In genomic region chr19:45715139-45715538, GRCh38 we compare ENCODE assay signal across 14 cellular contexts. TPM values are rescaled to one million over a fixed set of nuclear protein-coding genes. Genes with fewer than 3 reads are reported as not detected.
DNase-seq lines count a peak whose midpoint lies in the region; ATAC-seq, FAIRE-seq and TF ChIP-seq lines count a peak whose summit lies in the region.
"Had no signal": no experiment of that assay in that cellular context is flagged by ENCODE, and none has a peak within 500 bp of the region (broad histone marks: within the 10 kb centered on the region; RNA-seq: fewer than 3 reads in every experiment).

No MANE protein-coding gene starts in this region.

- intact Hi-C loops in PC-9 (cut with micrococcal nuclease; ENCODE audit: unreplicated experiment): no loop called here
- intact Hi-C loops in upper lobe of right lung (cut with DNase I): no loop called here

- TF ChIP-seq EP300 in A549 (IDR thresholded peaks at IDR 0.05): no peak

- TF ChIP-seq CTCF in A549 (IDR thresholded peaks at IDR 0.05) (no peak), PC-9 (conservative IDR thresholded peaks at IDR 0.05) (no peak), upper lobe of right lung (IDR thresholded peaks at IDR 0.05) (no peak)

- 82% methylated on average over 3 of the region's 3 CpGs for WGBS in A549 (ENCODE audit: missing lambda C conversion rate)

- peaks cover 91% of the 10 kb centered on the region for H3K79me2 ChIP-seq in PC-9 (ENCODE audit: low read depth)

- CTCF ChIA-PET in A549 (lab: Yijun Ruan, JAX): interaction anchor here (0.9 to 12.7 kb wide), 9 partner anchors 8 to 158 kb away, joined by 3 to 160 read pairs (median 7); partner anchors contain the start of genes QPCTL, SIX5 and SNRPD2
- CTCF ChIA-PET in PC-9 (lab: Charles Lee): interaction anchor here (0.6 kb wide), 2 partner anchors 14 to 84 kb away, joined by 4 to 11 read pairs; no protein-coding TSS in a partner anchor

- no peak overlapping the region for H2AFZ ChIP-seq in PC-9
- H2AFZ ChIP-seq: hepatocyte had no signal

- H3K9me3 ChIP-seq in A549 (no peaks in the 10 kb centered on the region), PC-9 (ENCODE audit: insufficient read depth, low read depth) (no peaks in the 10 kb centered on the region), upper lobe of right lung (no peaks in the 10 kb centered on the region)
- H3K9me3 ChIP-seq: adrenal gland, esophagus squamous epithelium, left lung, SJSA1 had no signal

- no peak for TF ChIP-seq RAD21 in A549 (conservative IDR thresholded peaks at IDR 0.05 in 1 of 2, IDR thresholded peaks at IDR 0.05 in 1 of 2)

- H4K20me1 ChIP-seq in PC-9 (ENCODE audit: insufficient read depth): peaks cover 15% of the 10 kb centered on the region

- H3K27ac ChIP-seq in A549: peak overlapping the region in 1 of 2 experiments; percentile 14; a peak in 2 of 6 replicates
- H3K27ac ChIP-seq in PC-9: no peak overlapping the region
- no peak overlapping the region for H3K27ac ChIP-seq in upper lobe of right lung
- H3K27ac ChIP-seq: coronary artery, left lung, SJSA1 had no signal

- DNase-seq in A549 (ENCODE audit: low read depth in 1 of 2, low spot score in 1 of 2) (no peak), PC-9 (no peak), upper lobe of right lung (no peak), DMS153 (lab: John Stamatoyannopoulos, UW) (no peak)
- DNase-seq: activated CD8-positive, alpha-beta memory T cell treated with anti-CD3 and anti-CD28 coated beads, Interleukin-2, amount 50 U/mL, for 4 hours; adrenal gland; DMS53; esophagus squamous epithelium; left lung; NCI-H1048 had no signal

- H3K9me2 ChIP-seq in PC-9 (ENCODE audit: insufficient read depth): no peaks in the 10 kb centered on the region

- BruUV-seq in PC-9 (replicated peaks; lab: Mats Ljungman, UMichigan): no TSS peak

- H3K27me3 ChIP-seq in PC-9 (ENCODE audit: insufficient read depth, low read depth) (no peaks in the 10 kb centered on the region), upper lobe of right lung (no peaks in the 10 kb centered on the region)
- H3K27me3 ChIP-seq: adrenal gland, esophagus squamous epithelium, hepatocyte, left lung, SJSA1 had no signal

- no peak for FAIRE-seq in A549 (lab: Jason Lieb, UNC)

- peaks cover 8% of the 10 kb centered on the region; the same call in 1 of the 2 replicates for H3K36me3 ChIP-seq in PC-9 (ENCODE audit: low read depth)
- H3K36me3 ChIP-seq in upper lobe of right lung: peaks cover 17% of the 10 kb centered on the region

- ATAC-seq in A549 (no peak), upper lobe of right lung (no peak)
- ATAC-seq: left lung, sciatic nerve had no signal

- H3K4me1 ChIP-seq in A549: peaks cover 34% of the 10 kb centered on the region
- peaks cover 27% of the 10 kb centered on the region for H3K4me1 ChIP-seq in PC-9 (replicated peaks; ENCODE audit: insufficient read depth)
- H3K4me1 ChIP-seq in upper lobe of right lung: peaks cover 15% of the 10 kb centered on the region

- no peak for TF ChIP-seq POLR2A in A549 (IDR thresholded peaks at IDR 0.05; ENCODE audit: low read length)

- peaks cover 16% of the 10 kb centered on the region for H3F3A ChIP-seq in PC-9 (ENCODE audit: insufficient read depth, low read depth)

- H3K4me3 ChIP-seq in A549 (no peak overlapping the region), PC-9 (no peak overlapping the region; the same call in 1 of the 2 replicates), upper lobe of right lung (no peak overlapping the region)
- H3K4me3 ChIP-seq: adrenal gland, coronary artery, esophagus squamous epithelium, hepatocyte, left lung, SJSA1 had no signal

- POLR2A ChIA-PET in A549 (lab: Yijun Ruan, JAX) (interaction anchor here (1.2 kb wide), 1 partner anchor 54 kb away, joined by 4 read pairs; the partner anchor contains the start of gene SIX5), PC-9 (lab: Charles Lee; ENCODE audit: unreplicated experiment) (interaction anchor here (0.6 kb wide), 1 partner anchor 84 kb away, joined by 6 read pairs; no protein-coding TSS in a partner anchor)

- H3K4me2 ChIP-seq in A549 (peak overlapping the region; percentile 84; the same call in 2 of the 3 replicates), PC-9 (peak overlapping the region; percentile 94; the same call in 1 of the 2 replicates)

TF ChIP-seq in A549, 52 proteins besides CTCF, POLR2A, EP300 and RAD21:
- 0 out of 2 replicates have a peak, but pooled peaks have one; percentile 44 for TF ChIP-seq HOXB13 (CRISPR knock-in tag; IDR thresholded peaks at IDR 0.05; ENCODE audit: low read depth)
- TF ChIP-seq ESRRA (IDR thresholded peaks at IDR 0.05; ENCODE audit: borderline replicate concordance, low read length): no peak

RNA-seq across cellular contexts. Expression of gene FBXO46, which starts 15.6 kb away (rescaled TPM):
- 4.9 and 6.9 TPM in 2 replicates for polyA plus RNA-seq in A549 (2011; rRNA removed)
- 10.4 and 14.6 TPM in 2 replicates for polyA plus RNA-seq in A549 (2012; cell fraction: cytosol; rRNA removed)
- 42.9 and 66.6 TPM in 2 replicates for polyA plus RNA-seq in A549 (2012; cell fraction: nucleus; rRNA removed)
- 10.9 to 12.7 TPM (median 11.5 TPM) in 3 replicates for polyA plus RNA-seq in A549 (2017; fragmentation: RNase III; extraction: RNeasy Plus Mini Kit Qiagen cat#74134 plus additional on column Dnase treatment)
- polyA minus RNA-seq in A549 (2011; rRNA and poly(A)+ RNA removed): 3.2 and 5.2 TPM in 2 replicates
- 33.3 and 45.5 TPM in 2 replicates for total RNA-seq in PC-9 (2021)
- total RNA-seq in upper lobe of right lung: 16.5 TPM

RNA-seq across cellular contexts. Expression of gene MEIOSIN, which starts 18.1 kb away (rescaled TPM):
- polyA plus RNA-seq in A549 (2011; rRNA removed) (0.05 TPM in 1 of 2 replicates, not detected in the other), A549 (2017; fragmentation: RNase III; extraction: RNeasy Plus Mini Kit Qiagen cat#74134 plus additional on column Dnase treatment) (0.04 TPM in 1 of 3 replicates, not detected in the others)
- polyA plus RNA-seq in A549 (2012; cell fraction: cytosol; rRNA removed): 0.09 and 0.10 TPM in 2 replicates
- 0.06 and 0.16 TPM in 2 replicates for polyA plus RNA-seq in A549 (2012; cell fraction: nucleus; rRNA removed)
- not detected in 2 replicates for polyA minus RNA-seq in A549 (2011; rRNA and poly(A)+ RNA removed)
- total RNA-seq in PC-9 (2021) (not detected in 2 replicates), upper lobe of right lung (not detected)
- total RNA-seq: adrenal gland, esophagus squamous epithelium, hepatocyte, left lung, sciatic nerve, SJSA1 had no signal
- polyA plus RNA-seq: hepatocyte had no signal

RNA-seq across cellular contexts. Expression of gene QPCTL, which starts 22.7 kb away (rescaled TPM):
- 9.4 and 10.3 TPM in 2 replicates for polyA plus RNA-seq in A549 (2011; rRNA removed)
- polyA plus RNA-seq in A549 (2012; cell fraction: cytosol; rRNA removed): 9.1 and 12.1 TPM in 2 replicates
- 30.4 and 33.8 TPM in 2 replicates for polyA plus RNA-seq in A549 (2012; cell fraction: nucleus; rRNA removed)
- 6.7 to 10.4 TPM (median 8.4 TPM) in 3 replicates for polyA plus RNA-seq in A549 (2017; fragmentation: RNase III; extraction: RNeasy Plus Mini Kit Qiagen cat#74134 plus additional on column Dnase treatment)
- 13.0 and 15.7 TPM in 2 replicates for polyA minus RNA-seq in A549 (2011; rRNA and poly(A)+ RNA removed)
- 27.6 and 42.8 TPM in 2 replicates for total RNA-seq in PC-9 (2021)
- 7.0 TPM for total RNA-seq in upper lobe of right lung

RNA-seq across cellular contexts. Expression of gene SNRPD2, which starts 23.4 kb away (rescaled TPM):
- polyA plus RNA-seq in A549 (2011; rRNA removed) (974 and 1,002 TPM in 2 replicates), A549 (2017; fragmentation: RNase III; extraction: RNeasy Plus Mini Kit Qiagen cat#74134 plus additional on column Dnase treatment) (785 to 834 TPM (median 811 TPM) in 3 replicates)
- 950 and 1,298 TPM in 2 replicates for polyA plus RNA-seq in A549 (2012; cell fraction: cytosol; rRNA removed)
- polyA plus RNA-seq in A549 (2012; cell fraction: nucleus; rRNA removed): 367 and 451 TPM in 2 replicates
- polyA minus RNA-seq in A549 (2011; rRNA and poly(A)+ RNA removed): 171 and 271 TPM in 2 replicates
- total RNA-seq in PC-9 (2021) (718 and 740 TPM in 2 replicates), upper lobe of right lung (188 TPM)

RNA-seq across cellular contexts. Expression of gene GIPR, which starts 47.1 kb away (rescaled TPM):
- polyA plus RNA-seq in A549 (2011; rRNA removed) (0.83 and 1.2 TPM in 2 replicates), A549 (2017; fragmentation: RNase III; extraction: RNeasy Plus Mini Kit Qiagen cat#74134 plus additional on column Dnase treatment) (0.96 to 1.6 TPM (median 1.4 TPM) in 3 replicates)
- polyA plus RNA-seq in A549 (2012; cell fraction: cytosol; rRNA removed): 0.42 and 0.57 TPM in 2 replicates
- polyA plus RNA-seq in A549 (2012; cell fraction: nucleus; rRNA removed): 3.6 and 4.4 TPM in 2 replicates
- 2.0 and 2.6 TPM in 2 replicates for polyA minus RNA-seq in A549 (2011; rRNA and poly(A)+ RNA removed)
- total RNA-seq in PC-9 (2021) (5.8 and 6.7 TPM in 2 replicates), upper lobe of right lung (4.8 TPM)
